In the genomic region with DNA sequence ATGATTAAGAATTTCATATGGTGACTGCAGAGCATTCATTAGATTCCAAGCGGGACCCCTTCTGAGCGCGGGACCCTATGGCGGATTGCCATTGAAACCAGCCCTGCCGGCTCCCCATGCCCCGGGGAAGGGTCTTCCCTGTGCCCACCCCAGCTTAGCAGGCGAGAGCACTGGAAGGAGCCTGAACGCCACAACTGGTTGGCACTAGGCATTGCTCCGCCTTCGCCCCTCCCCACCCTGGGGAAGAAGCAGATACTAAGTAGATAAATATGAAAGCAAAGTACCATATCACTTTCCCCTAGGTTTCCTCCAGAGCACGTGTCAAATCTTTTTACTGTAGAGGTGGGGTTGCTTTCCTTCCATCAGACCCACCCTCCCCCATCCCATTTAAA, we compare ENCODE assay signal across 8 cellular contexts.
DNase-seq lines count a peak whose midpoint lies in the region; ATAC-seq and TF ChIP-seq lines count a peak whose summit lies in the region.

No MANE protein-coding gene starts in this region.

- 0 out of 2 replicates have a peak, but pooled peaks cover 7% of the 10 kb centered on the region for H3K9me2 ChIP-seq in GM23338 (ENCODE audit: insufficient read depth)

- peak overlapping the region; percentile 98 for H2AFZ ChIP-seq in GM23338

- H3K4me1 ChIP-seq in GM23338 (ENCODE audit: insufficient read depth) (peaks cover 11% of the 10 kb centered on the region), SJCRH30 (no peaks in the 10 kb centered on the region), left ventricle myocardium inferior (peaks cover 17% of the 10 kb centered on the region), prostate gland (replicated peaks) (no peaks in the 10 kb centered on the region)
- no peaks in the 10 kb centered on the region for H3K4me1 ChIP-seq in effector memory CD4-positive, alpha-beta T cell (ENCODE audit: control insufficient read depth, insufficient read depth, low read length, poor library complexity, severe bottlenecking)

- H3K9me3 ChIP-seq in SJCRH30 (replicated peaks) = no peaks in the 10 kb centered on the region
- H3K9me3 ChIP-seq in left ventricle myocardium inferior (replicated peaks) = no peaks in the 10 kb centered on the region
- no peaks in the 10 kb centered on the region for H3K9me3 ChIP-seq in prostate gland
- no peaks in the 10 kb centered on the region for H3K9me3 ChIP-seq in effector memory CD4-positive, alpha-beta T cell (ENCODE audit: control insufficient read depth, low read length)

- intact Hi-C loops in left ventricle myocardium inferior (cut with micrococcal nuclease) = no loop called here
- intact Hi-C loops in prostate gland (cut with DNase I) = no loop called here

- peak overlapping the region; percentile 79 for H3K4me3 Mint-ChIP-seq in GM23338

- H3K36me3 Mint-ChIP-seq in GM23338 (ENCODE audit: low read depth) = no peaks in the 10 kb centered on the region

- DNase-seq in GM23338 (ENCODE audit: low spot score) = peak; percentile 36
- no peak for DNase-seq in SJCRH30
- DNase-seq in left ventricle myocardium inferior = no peak
- DNase-seq in prostate gland (ENCODE audit: low spot score) = no peak
- DNase-seq in effector memory CD4-positive, alpha-beta T cell = no peak
- DNase-seq in activated naive CD4-positive, alpha-beta T cell treated with Interleukin-2 at 50 U/mL for 16 hours = no peak
- no peak for DNase-seq in amniotic stem cell (lab: John Stamatoyannopoulos, UW)
- no peak for DNase-seq in NCI-H2029 (lab: John Stamatoyannopoulos, UW)

- H3K27me3 Mint-ChIP-seq in GM23338 (ENCODE audit: insufficient read depth, low read depth, poor library complexity) = peaks cover 18% of the 10 kb centered on the region

- no peaks in the 10 kb centered on the region for H3F3A ChIP-seq in GM23338 (replicated peaks; ENCODE audit: low read depth)

- H3K79me2 ChIP-seq in GM23338 (replicated peaks; ENCODE audit: insufficient read depth) = no peaks in the 10 kb centered on the region

- H3K27ac ChIP-seq in GM23338 (ENCODE audit: low read depth) (no peak overlapping the region), SJCRH30 (no peak overlapping the region), left ventricle myocardium inferior (replicated peaks) (no peak overlapping the region), prostate gland (no peak overlapping the region)
- no peak overlapping the region for H3K27ac ChIP-seq in effector memory CD4-positive, alpha-beta T cell (ENCODE audit: insufficient read depth, low read length, poor library complexity, severe bottlenecking)

- H4K20me1 ChIP-seq in GM23338 (replicated peaks; ENCODE audit: insufficient read depth) = no peaks in the 10 kb centered on the region

- H3K27me3 ChIP-seq in GM23338 (ENCODE audit: insufficient read depth) = peaks cover 39% of the 10 kb centered on the region
- no peaks in the 10 kb centered on the region for H3K27me3 ChIP-seq in SJCRH30
- peaks cover 68% of the 10 kb centered on the region for H3K27me3 ChIP-seq in left ventricle myocardium inferior (ENCODE audit: low read depth)
- no peaks in the 10 kb centered on the region for H3K27me3 ChIP-seq in prostate gland (replicated peaks; ENCODE audit: insufficient read depth)
- peaks cover 7% of the 10 kb centered on the region for H3K27me3 ChIP-seq in effector memory CD4-positive, alpha-beta T cell (replicated peaks; ENCODE audit: control insufficient read depth, insufficient read depth, low read length, poor library complexity, severe bottlenecking)

- H3K4me1 Mint-ChIP-seq in GM23338 = peaks cover 8% of the 10 kb centered on the region; the same call in 2 of the 3 replicates

- peak overlapping the region; percentile 96 for H3K4me2 ChIP-seq in GM23338

- no peaks in the 10 kb centered on the region for H3K9me3 Mint-ChIP-seq in GM23338

- TF ChIP-seq POLR2A in prostate gland (IDR thresholded peaks at IDR 0.05) = no peak

- no peak overlapping the region for H3K27ac Mint-ChIP-seq in GM23338

- peak; percentile 77 for ATAC-seq in GM23338

- WGBS in prostate gland = 2% methylated on average over 11 of the region's 11 CpGs

- H3K4me3 ChIP-seq in GM23338 (peak overlapping the region; percentile 74), SJCRH30 (peak overlapping the region; percentile 26; the same call in 1 of the 2 replicates), left ventricle myocardium inferior (peak overlapping the region; percentile 72), prostate gland (peak overlapping the region; percentile 31 to 32)
- H3K4me3 ChIP-seq in effector memory CD4-positive, alpha-beta T cell (ENCODE audit: insufficient read depth, low read depth, low read length, poor library complexity, severe bottlenecking) = no peak overlapping the region

- H3K36me3 ChIP-seq in GM23338 (ENCODE audit: insufficient read depth) (0 out of 2 replicates have a peak, but pooled peaks cover under 1% of the 10 kb centered on the region), SJCRH30 (no peaks in the 10 kb centered on the region), left ventricle myocardium inferior (no peaks in the 10 kb centered on the region), prostate gland (no peaks in the 10 kb centered on the region)
- no peaks in the 10 kb centered on the region for H3K36me3 ChIP-seq in effector memory CD4-positive, alpha-beta T cell (ENCODE audit: control insufficient read depth, insufficient read depth, low read length)

- TF ChIP-seq CTCF in GM23338 (conservative IDR thresholded peaks at IDR 0.05; ENCODE audit: low read depth in 2 of 2) = no peak
- no peak for TF ChIP-seq CTCF in left ventricle myocardium inferior (IDR thresholded peaks at IDR 0.05; ENCODE audit: borderline replicate concordance)
- TF ChIP-seq CTCF in prostate gland (IDR thresholded peaks at IDR 0.05) = no peak

TF ChIP-seq in GM23338, 12 proteins besides CTCF, POLR2A, EP300 and RAD21 (continues in another document):
- no peak for TF ChIP-seq CREB1 (CRISPR knock-in tag; IDR thresholded peaks at IDR 0.05; ENCODE audit: low read depth)
- no peak for TF ChIP-seq POLR2AphosphoS5 (IDR thresholded peaks at IDR 0.05; ENCODE audit: low read depth)
- no peak for TF ChIP-seq STAT1 (IDR thresholded peaks at IDR 0.05; ENCODE audit: unreplicated experiment)
- no peak for TF ChIP-seq EZH2 (IDR thresholded peaks at IDR 0.05; ENCODE audit: low read depth, unreplicated experiment)
- no peak for TF ChIP-seq ZNF114 (CRISPR knock-in tag; IDR thresholded peaks at IDR 0.05)
- no peak for TF ChIP-seq EZH2phosphoT487 (IDR thresholded peaks at IDR 0.05; ENCODE audit: unreplicated experiment)
- TF ChIP-seq, protein P1, sequence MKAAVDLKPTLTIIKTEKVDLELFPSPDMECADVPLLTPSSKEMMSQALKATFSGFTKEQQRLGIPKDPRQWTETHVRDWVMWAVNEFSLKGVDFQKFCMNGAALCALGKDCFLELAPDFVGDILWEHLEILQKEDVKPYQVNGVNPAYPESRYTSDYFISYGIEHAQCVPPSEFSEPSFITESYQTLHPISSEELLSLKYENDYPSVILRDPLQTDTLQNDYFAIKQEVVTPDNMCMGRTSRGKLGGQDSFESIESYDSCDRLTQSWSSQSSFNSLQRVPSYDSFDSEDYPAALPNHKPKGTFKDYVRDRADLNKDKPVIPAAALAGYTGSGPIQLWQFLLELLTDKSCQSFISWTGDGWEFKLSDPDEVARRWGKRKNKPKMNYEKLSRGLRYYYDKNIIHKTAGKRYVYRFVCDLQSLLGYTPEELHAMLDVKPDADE (IDR thresholded peaks at IDR 0.05) = no peak
- no peak for TF ChIP-seq ZNF331 (CRISPR knock-in tag; IDR thresholded peaks at IDR 0.05; ENCODE audit: low read depth)
